8 cellular contexts compared by ENCODE assay signal in the genomic region with DNA sequence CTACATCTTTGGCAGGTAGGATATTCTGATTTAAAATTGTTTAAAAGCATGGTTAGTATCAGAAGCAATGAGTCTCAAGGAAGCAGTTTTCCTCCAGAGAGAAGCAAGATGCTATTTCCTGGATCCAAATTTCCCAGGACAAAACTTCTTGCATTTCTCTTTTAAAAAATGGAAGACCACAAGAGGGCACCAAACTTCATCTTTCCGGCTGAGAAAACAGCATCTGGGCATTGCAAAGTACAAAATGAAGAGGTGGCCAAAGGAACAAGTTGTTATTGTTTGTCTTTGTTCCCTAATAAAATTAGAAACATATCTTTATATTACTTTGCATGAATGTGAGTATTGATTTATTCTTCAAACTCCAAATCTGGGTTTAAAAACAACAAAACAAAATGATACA.
DNase-seq lines count a peak whose midpoint lies in the region; FAIRE-seq and TF ChIP-seq lines count a peak whose summit lies in the region.

No MANE protein-coding gene starts in this region.

- TF ChIP-seq CTCF in AG09319 (IDR thresholded peaks at IDR 0.05; ENCODE audit: low read depth, low read length) = peak; percentile 51

- DNase-seq in AG09319 (ENCODE audit: extremely low read depth, low read depth) = no peak
- DNase-seq in GM12891 (ENCODE audit: insufficient read length, low spot score) = peak; percentile 25
- peak; percentile 8 for DNase-seq in NCI-H748 treated with DMSO at 0.1 percent for 48 hours (lab: John Stamatoyannopoulos, UW)
- peak; percentile 14 for DNase-seq in mucosa of gallbladder (ENCODE audit: low spot score)
- DNase-seq in NCI-H2029 treated with DMSO at 0.1 percent for 48 hours (lab: John Stamatoyannopoulos, UW) = no peak
- no peak for DNase-seq in activated gamma-delta T cell treated with Interleukin-2 at 50 U/mL for 16 hours
- no peak for DNase-seq in stimulated activated CD4-positive, alpha-beta T cell treated with anti-CD3 and anti-CD28 coated beads, Interleukin-2, amount 100 ng/mL, for 48 hours

- peak; percentile 71 for FAIRE-seq in GM12891 (lab: Jason Lieb, UNC)
- peak; percentile 96 for FAIRE-seq in endometrium (lab: Jason Lieb, UNC)

- TF ChIP-seq POLR2A in GM12891 (IDR thresholded peaks at IDR 0.05; ENCODE audit: low read depth, low read length) = no peak

TF ChIP-seq in GM12891, 5 proteins besides CTCF, POLR2A, EP300 and RAD21:
- TF ChIP-seq POLR2AphosphoS5 (IDR thresholded peaks at IDR 0.05; ENCODE audit: low read depth, low read length) (no peak), POU2F2 (IDR thresholded peaks at IDR 0.05; ENCODE audit: low read depth, low read length) (no peak), SPI1 (IDR thresholded peaks at IDR 0.05; ENCODE audit: low read depth, low read length) (no peak), TAF1 (IDR thresholded peaks at IDR 0.05; ENCODE audit: low read depth, low read length) (no peak), PAX5 (IDR thresholded peaks at IDR 0.05; ENCODE audit: insufficient read depth, low read length, severe bottlenecking) (no peak)

Comparison
In these comparisons a context has a peak if more than half of its experiments do, and no peak if none do; other contexts are left out.
1. DNase-seq: peak in GM12891 (single experiment), NCI-H748 treated with DMSO at 0.1 percent for 48 hours (single experiment) and mucosa of gallbladder (single experiment); none in AG09319 (single experiment), NCI-H2029 treated with DMSO at 0.1 percent for 48 hours (single experiment), activated gamma-delta T cell treated with Interleukin-2 at 50 U/mL for 16 hours (single experiment) and stimulated activated CD4-positive, alpha-beta T cell treated with anti-CD3 and anti-CD28 coated beads, Interleukin-2, amount 100 ng/mL, for 48 hours (0 of 2).